1 cellular context compared by ENCODE assay signal in genomic region chr11:70246196-70246595, GRCh38.
TF ChIP-seq lines count a peak whose summit lies in the region.

No MANE protein-coding gene starts in this region.

TF ChIP-seq in IMR-90, 13 proteins besides CTCF, POLR2A, EP300 and RAD21:
- TF ChIP-seq MXI1 (IDR thresholded peaks at IDR 0.05; ENCODE audit: borderline replicate concordance, low read depth, low read length) (no peak), BHLHE40 (IDR thresholded peaks at IDR 0.05; ENCODE audit: low read depth, low read length) (no peak), CHD1 (IDR thresholded peaks at IDR 0.05; ENCODE audit: low read depth, low read length) (no peak), NFE2L2 (IDR thresholded peaks at IDR 0.05; ENCODE audit: low read depth, low read length) (no peak), RCOR1 (IDR thresholded peaks at IDR 0.05; ENCODE audit: insufficient replicate concordance, low read length) (no peak), MAZ (IDR thresholded peaks at IDR 0.05; ENCODE audit: borderline replicate concordance, low read depth, low read length) (no peak), ELK1 (IDR thresholded peaks at IDR 0.05; ENCODE audit: borderline replicate concordance, low read depth, low read length) (no peak), FOS (IDR thresholded peaks at IDR 0.05; ENCODE audit: low read depth, low read length) (no peak), SMC3 (IDR thresholded peaks at IDR 0.05; ENCODE audit: low read depth, low read length) (no peak), USF2 (IDR thresholded peaks at IDR 0.05; ENCODE audit: low read depth, low read length) (no peak), RFX5 (IDR thresholded peaks at IDR 0.05; ENCODE audit: low read depth, low read length) (no peak), MAFK (IDR thresholded peaks at IDR 0.05; ENCODE audit: low read depth, low read length) (no peak), CEBPB (IDR thresholded peaks at IDR 0.05; ENCODE audit: low read depth, low read length) (no peak)
